ENCODE assay signal across 10 cellular contexts in the genomic region with DNA sequence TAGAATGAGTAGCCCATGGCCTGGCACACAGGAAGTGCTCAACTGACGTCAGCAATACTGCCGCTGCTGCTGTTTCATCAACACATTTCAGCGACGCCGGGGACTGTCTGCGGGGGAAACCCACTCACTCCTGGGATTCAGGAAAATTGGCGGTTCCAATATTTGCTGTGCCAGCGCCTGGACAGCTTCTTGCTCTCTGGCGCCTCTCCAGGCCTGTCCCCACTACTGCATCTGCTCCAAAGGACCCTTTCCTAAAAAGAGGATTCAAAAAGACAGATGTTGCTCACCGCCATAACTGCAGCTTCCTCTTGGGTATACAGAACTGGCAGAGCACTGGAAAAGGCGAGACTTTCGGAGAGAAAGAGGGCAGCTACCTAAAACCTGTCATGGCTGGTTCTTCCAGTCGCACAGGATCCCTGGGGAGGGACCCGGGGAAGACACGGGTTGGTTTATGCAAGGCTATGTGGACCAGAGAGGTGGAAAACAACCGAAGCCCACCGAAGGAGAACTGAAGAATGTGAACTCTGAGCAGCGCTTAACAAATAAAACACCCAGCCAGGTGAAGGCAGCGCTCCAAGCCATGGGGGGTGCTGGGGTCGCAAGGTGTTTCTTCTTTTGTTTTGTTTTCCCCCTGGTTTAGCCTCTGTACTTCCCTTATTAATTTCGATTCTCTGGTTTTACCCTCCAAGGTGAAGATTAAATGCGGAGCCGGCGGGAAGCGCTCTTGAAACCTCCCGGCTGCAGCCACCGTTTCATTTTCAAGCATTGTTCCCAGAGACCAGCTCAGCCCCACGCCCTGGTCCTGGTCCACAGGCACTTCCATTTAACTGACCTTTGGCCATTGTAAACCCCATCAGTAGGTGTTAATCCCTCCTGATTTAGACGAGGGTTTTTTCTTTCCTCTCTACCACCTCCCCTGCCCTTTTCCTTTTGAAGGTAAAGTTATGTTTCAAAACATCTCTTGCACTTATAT. TPM values are rescaled to one million over a fixed set of nuclear protein-coding genes. Genes with fewer than 3 reads are reported as not detected.
A peak's percentile ranks its signal among the peaks of the same experiment; 100 is the strongest.
DNase-seq lines count a peak whose midpoint lies in the region; ATAC-seq and TF ChIP-seq lines count a peak whose summit lies in the region.
"Had no signal": no experiment of that assay in that cellular context is flagged by ENCODE, and none has a peak within 500 bp of the region (broad histone marks: within the 10 kb centered on the region; RNA-seq: fewer than 3 reads in every experiment).

No MANE protein-coding gene starts in this region.

- H3K27ac Mint-ChIP-seq in neural crest cell (ENCODE audit: unreplicated experiment) = no peak overlapping the region
- H3K27ac Mint-ChIP-seq: activated naive CD4-positive, alpha-beta T cell treated with anti-CD3 and anti-CD28 coated beads, Interleukin-2, amount 10 ng/mL, durations not matched to agents 7 days and 5 days had no signal

- no peak for TF ChIP-seq POLR2A in NB4 (IDR thresholded peaks at IDR 0.05; ENCODE audit: extremely low read depth, insufficient read length)

- TF ChIP-seq CTCF in DOHH2 (IDR thresholded peaks at IDR 0.05; ENCODE audit: low read depth, low read length, poor library complexity, severe bottlenecking) (peak; percentile 34), NB4 (IDR thresholded peaks at IDR 0.05; ENCODE audit: low read depth, low read length) (peak; percentile 45), choroid plexus epithelial cell (conservative IDR thresholded peaks at IDR 0.05; ENCODE audit: low read depth, low read length) (peak; percentile 53), neural crest cell (conservative IDR thresholded peaks at IDR 0.05) (peak; percentile 62)

- no peaks in the 10 kb centered on the region for H3K4me1 ChIP-seq in DOHH2 (ENCODE audit: control insufficient read depth, low read length)

- peaks cover 6% of the 10 kb centered on the region for H3K27me3 ChIP-seq in DOHH2 (ENCODE audit: control insufficient read depth, low read length)

- H3K9me2 ChIP-seq in DOHH2 (replicated peaks; ENCODE audit: control insufficient read depth, low read length) = no peaks in the 10 kb centered on the region

- H3K36me3 Mint-ChIP-seq in neural crest cell (ENCODE audit: low read depth) = no peaks in the 10 kb centered on the region
- H3K36me3 Mint-ChIP-seq: activated naive CD4-positive, alpha-beta T cell treated with anti-CD3 and anti-CD28 coated beads, Interleukin-2, amount 10 ng/mL, durations not matched to agents 7 days and 5 days had no signal

- H3K9me3 ChIP-seq in DOHH2 (ENCODE audit: control insufficient read depth, insufficient read depth, low read length) = no peaks in the 10 kb centered on the region

- ATAC-seq in GM18498 (IDR thresholded peaks at IDR 0.05; ENCODE audit: unreplicated experiment) = no peak

- H3K4me2 ChIP-seq in DOHH2 (ENCODE audit: low read length) = no peak overlapping the region

- no peaks in the 10 kb centered on the region for H3K36me3 ChIP-seq in DOHH2 (ENCODE audit: control insufficient read depth, low read length)

- H3K27ac ChIP-seq in DOHH2 (ENCODE audit: low read depth, low read length) = no peak overlapping the region

- DNase-seq in NB4 (ENCODE audit: low read depth) (peak; percentile 10), choroid plexus epithelial cell (ENCODE audit: low read depth) (peak; percentile 5), neural crest cell (ENCODE audit: low read depth, low spot score) (peak; percentile 28), SIG-M5 (lab: John Stamatoyannopoulos, UW) (no peak), middle frontal gyrus (ENCODE audit: extremely low spot score, low spot score) (no peak)
- DNase-seq in central memory CD4-positive, alpha-beta T cell = no peak
- DNase-seq: activated naive CD4-positive, alpha-beta T cell treated with anti-CD3 and anti-CD28 coated beads, Interleukin-2, amount 10 ng/mL, durations not matched to agents 7 days and 5 days; NCI-H2107 had no signal

- H4K20me1 ChIP-seq in DOHH2 (ENCODE audit: control insufficient read depth, insufficient read depth, low read depth, low read length) = no peaks in the 10 kb centered on the region

- no peaks in the 10 kb centered on the region for H3K79me2 ChIP-seq in DOHH2 (ENCODE audit: control insufficient read depth, low read length)

- H3K4me1 Mint-ChIP-seq in neural crest cell = no peaks in the 10 kb centered on the region
- H3K4me1 Mint-ChIP-seq: activated naive CD4-positive, alpha-beta T cell treated with anti-CD3 and anti-CD28 coated beads, Interleukin-2, amount 10 ng/mL, durations not matched to agents 7 days and 5 days had no signal

- peaks cover 17% of the 10 kb centered on the region for H3K27me3 Mint-ChIP-seq in neural crest cell (ENCODE audit: low read depth)

- peaks cover 3% of the 10 kb centered on the region for H3K9me3 Mint-ChIP-seq in neural crest cell
- H3K9me3 Mint-ChIP-seq: activated naive CD4-positive, alpha-beta T cell treated with anti-CD3 and anti-CD28 coated beads, Interleukin-2, amount 10 ng/mL, durations not matched to agents 7 days and 5 days had no signal

- H3F3A ChIP-seq in DOHH2 (ENCODE audit: control insufficient read depth, insufficient read depth) = no peaks in the 10 kb centered on the region

- no peak overlapping the region for H3K4me3 Mint-ChIP-seq in neural crest cell
- H3K4me3 Mint-ChIP-seq: activated naive CD4-positive, alpha-beta T cell treated with anti-CD3 and anti-CD28 coated beads, Interleukin-2, amount 10 ng/mL, durations not matched to agents 7 days and 5 days had no signal

- no peak overlapping the region for H3K4me3 ChIP-seq in DOHH2 (ENCODE audit: low read length)
- H3K4me3 ChIP-seq in NB4 (ENCODE audit: low read depth, low read length) = no peak overlapping the region
- H3K4me3 ChIP-seq in choroid plexus epithelial cell (ENCODE audit: low read depth, low read length) = no peak overlapping the region

RNA-seq across cellular contexts. Expression of a gene that starts 39.5 kb away (rescaled TPM):
- total RNA-seq in neural crest cell = 0.37 and 1.1 TPM in 2 replicates

Comparison
In these comparisons a context has a peak if more than half of its experiments do, and no peak if none do; other contexts are left out.
1. DNase-seq: peak in NB4 (single experiment), choroid plexus epithelial cell (single experiment) and neural crest cell (single experiment); none in central memory CD4-positive, alpha-beta T cell (single experiment), SIG-M5 (single experiment) and middle frontal gyrus (single experiment).
2. Peak in every context shown above with its lines, with median percentiles within 50 percentile points of each other: CTCF ChIP-seq.